ENCODE assay signal across 1 cellular context in the genomic region with DNA sequence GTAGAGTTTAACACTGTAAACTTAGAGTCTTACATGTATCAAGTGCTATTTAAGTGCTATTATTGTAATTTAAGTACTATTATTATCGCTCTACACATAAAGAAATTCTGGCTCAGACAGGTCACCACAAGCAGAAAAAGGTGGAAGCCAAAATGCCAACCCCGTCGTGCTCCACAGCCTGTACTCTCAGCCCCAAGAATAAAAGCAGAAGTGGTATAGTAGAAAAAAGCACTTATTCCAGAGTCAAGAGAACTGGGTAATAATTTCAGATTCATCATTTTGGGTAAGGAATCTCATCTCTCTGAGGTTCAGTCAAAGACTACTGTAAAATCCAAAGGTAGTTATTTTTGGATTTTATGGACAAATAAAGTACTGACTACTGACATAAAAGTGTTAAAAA.
TF ChIP-seq lines count a peak whose summit lies in the region.

No MANE protein-coding gene starts in this region.

TF ChIP-seq in K562, 482 proteins besides CTCF, POLR2A, EP300 and RAD21:
- TF ChIP-seq RBM39 (optimal IDR thresholded peaks at IDR 0.05; ENCODE audit: low read depth, low read length) (no peak), LCOR (CRISPR knock-in tag; IDR thresholded peaks at IDR 0.05) (peak; percentile 8; the same call in 1 of the 2 replicates), SPI1 (IDR thresholded peaks at IDR 0.05; ENCODE audit: borderline replicate concordance, low read depth, low read length) (peak; percentile 95)
- TF ChIP-seq, protein P1, sequence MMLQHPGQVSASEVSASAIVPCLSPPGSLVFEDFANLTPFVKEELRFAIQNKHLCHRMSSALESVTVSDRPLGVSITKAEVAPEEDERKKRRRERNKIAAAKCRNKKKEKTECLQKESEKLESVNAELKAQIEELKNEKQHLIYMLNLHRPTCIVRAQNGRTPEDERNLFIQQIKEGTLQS (IDR thresholded peaks at IDR 0.05): no peak
- TF ChIP-seq, protein P1 (CRISPR knock-in tag; conservative IDR thresholded peaks at IDR 0.05): no peak
